Comparison of ENCODE assay signal across 18 cellular contexts in genomic region chr18:38450876-38451275, GRCh38.
DNase-seq lines count a peak whose midpoint lies in the region; ATAC-seq and TF ChIP-seq lines count a peak whose summit lies in the region.
"Had no signal": no experiment of that assay in that cellular context is flagged by ENCODE, and none has a peak within 500 bp of the region (broad histone marks: within the 10 kb centered on the region; RNA-seq: fewer than 3 reads in every experiment).

No MANE protein-coding gene starts in this region.

- no peak overlapping the region for H3K4me3 ChIP-seq in mesodermal cell (ENCODE audit: extremely low read depth, insufficient read depth, low read length, poor library complexity, severe bottlenecking)
- no peak overlapping the region for H3K4me3 ChIP-seq in testis
- no peak overlapping the region for H3K4me3 ChIP-seq in MM.1S (ENCODE audit: low read length)
- H3K4me3 ChIP-seq: MG63 had no signal

- H3F3A ChIP-seq in MM.1S (ENCODE audit: insufficient read depth, low read length), result no peaks in the 10 kb centered on the region

- no peaks in the 10 kb centered on the region for H3K9me2 ChIP-seq in MM.1S (replicated peaks; ENCODE audit: insufficient read depth, low read length)

- no peaks in the 10 kb centered on the region for H4K20me1 ChIP-seq in MM.1S (ENCODE audit: insufficient read depth, low read length)

- POLR2A ChIA-PET in CD4-positive, alpha-beta T cell (lab: Charles Lee), result no interaction called here

- no peaks in the 10 kb centered on the region for H3K9me3 ChIP-seq in mesodermal cell (ENCODE audit: control insufficient read depth, low read length)
- H3K9me3 ChIP-seq in testis, result no peaks in the 10 kb centered on the region
- H3K9me3 ChIP-seq in CD4-positive, alpha-beta T cell (ENCODE audit: control insufficient read depth, low read length), result no peaks in the 10 kb centered on the region
- no peaks in the 10 kb centered on the region for H3K9me3 ChIP-seq in MM.1S (replicated peaks; ENCODE audit: insufficient read depth, low read length)
- H3K9me3 ChIP-seq: BE2C, MG63 had no signal

- TF ChIP-seq CTCF in Calu3 (IDR thresholded peaks at IDR 0.05; ENCODE audit: unreplicated experiment) (no peak), brain (conservative IDR thresholded peaks at IDR 0.05) (no peak), testis (IDR thresholded peaks at IDR 0.05) (no peak), MM.1S (IDR thresholded peaks at IDR 0.05; ENCODE audit: low read length) (no peak)
- no peak for TF ChIP-seq CTCF in CD4-positive, alpha-beta T cell (IDR thresholded peaks at IDR 0.05)

- H3K4me3 Mint-ChIP-seq in Calu3 (ENCODE audit: low read depth, unreplicated experiment), result no peak overlapping the region
- H3K4me3 Mint-ChIP-seq in brain, result peak overlapping the region in 1 of 5 experiments; percentile 49
- H3K4me3 Mint-ChIP-seq in CD4-positive, alpha-beta T cell, result no peak overlapping the region

- no peaks in the 10 kb centered on the region for H3K79me2 ChIP-seq in MM.1S (ENCODE audit: low read length)

- DNase-seq in Calu3 (no peak), NCI-H82 treated with DMSO at 0.1 percent for 48 hours (lab: John Stamatoyannopoulos, UW; ENCODE audit: unreplicated experiment) (peak; percentile 77), testis (no peak), MM.1S (no peak), NCI-H187 (lab: John Stamatoyannopoulos, UW) (no peak)
- no peak for DNase-seq in CD4-positive, alpha-beta T cell
- DNase-seq: BE2C, DMS53, HCEC 1CT, MG63, NCI-H1105, NCI-H2029, NCI-H2171 treated with DMSO at 0.1 percent for 48 hours, NCI-H748 treated with DMSO at 0.1 percent for 48 hours, SHP77 had no signal

- peak overlapping the region; percentile 33 for H3K27ac Mint-ChIP-seq in Calu3 (ENCODE audit: unreplicated experiment)
- peak overlapping the region in 3 of 5 experiments; percentile 56 to 88 (median 86) for H3K27ac Mint-ChIP-seq in brain
- no peak overlapping the region for H3K27ac Mint-ChIP-seq in CD4-positive, alpha-beta T cell

- TF ChIP-seq POLR2A in testis (IDR thresholded peaks at IDR 0.05), result no peak

- CTCF ChIA-PET in Calu3 (lab: Charles Lee), result interaction anchor here (0.9 kb wide), 1 partner anchor 43 kb away, joined by 3 read pairs; no protein-coding TSS in a partner anchor
- CTCF ChIA-PET in CD4-positive, alpha-beta T cell (lab: Charles Lee), result no interaction called here

- H3K9ac ChIP-seq in MM.1S (ENCODE audit: low read length), result no peak overlapping the region

- no peaks in the 10 kb centered on the region for H3K36me3 ChIP-seq in mesodermal cell (ENCODE audit: control insufficient read depth, insufficient read depth, low read length)
- no peaks in the 10 kb centered on the region for H3K36me3 ChIP-seq in testis (ENCODE audit: low read depth, missing control alignments)
- H3K36me3 ChIP-seq in MM.1S (replicated peaks; ENCODE audit: insufficient read depth, low read length), result no peaks in the 10 kb centered on the region
- H3K36me3 ChIP-seq: BE2C, MG63 had no signal

- H3K4me1 Mint-ChIP-seq in Calu3 (ENCODE audit: low read depth, unreplicated experiment) (no peaks in the 10 kb centered on the region), brain (peaks cover 29% of the 10 kb centered on the region)
- no peaks in the 10 kb centered on the region for H3K4me1 Mint-ChIP-seq in CD4-positive, alpha-beta T cell (ENCODE audit: low read depth)

- BruUV-seq in Calu3 (replicated peaks; lab: Mats Ljungman, UMichigan), result no TSS peak

- no peak for ATAC-seq in CD4-positive, alpha-beta T cell (ENCODE audit: poor library complexity)
- ATAC-seq: SK-N-SH treated with all-trans-retinoic acid at 6 μM for 48 hours had no signal

- WGBS in mesodermal cell (ENCODE audit: insufficient coverage in 2 of 2), 2 experiments, result 42 to 44% methylated on average over 2 of the region's 4 CpGs
- 37 to 46% methylated on average over 4 of the region's 4 CpGs for WGBS in testis, 2 donors

- no peak overlapping the region for H3K4me2 ChIP-seq in MM.1S (ENCODE audit: low read depth, low read length)

- H3K36me3 Mint-ChIP-seq in Calu3 (ENCODE audit: insufficient read depth, unreplicated experiment) (no peaks in the 10 kb centered on the region), brain (no peaks in the 10 kb centered on the region)
- no peaks in the 10 kb centered on the region for H3K36me3 Mint-ChIP-seq in CD4-positive, alpha-beta T cell (ENCODE audit: low read depth)

- intact Hi-C loops in Calu3 (cut with micrococcal nuclease; ENCODE audit: unreplicated experiment), result no loop called here
- intact Hi-C loops in testis (cut with DNase I; ENCODE audit: low total_unique reads), result no loop called here
- intact Hi-C loops in CD4-positive, alpha-beta T cell (cut with DNase I, micrococcal nuclease), result no loop called here

- peak overlapping the region; percentile 3 for H3K27ac ChIP-seq in mesodermal cell (ENCODE audit: low read depth, low read length, severe bottlenecking)
- H3K27ac ChIP-seq in testis, result no peak overlapping the region
- no peak overlapping the region for H3K27ac ChIP-seq in CD4-positive, alpha-beta T cell (ENCODE audit: low read depth, low read length)
- no peak overlapping the region for H3K27ac ChIP-seq in MM.1S (ENCODE audit: low read length)

- H3K4me1 ChIP-seq in mesodermal cell (ENCODE audit: control insufficient read depth, insufficient read depth, low read length, poor library complexity, severe bottlenecking) (peaks cover 14% of the 10 kb centered on the region), testis (no peaks in the 10 kb centered on the region), MM.1S (ENCODE audit: low read length) (no peaks in the 10 kb centered on the region)
- H3K4me1 ChIP-seq: BE2C had no signal

- H3K27me3 ChIP-seq in testis (no peaks in the 10 kb centered on the region), MM.1S (replicated peaks; ENCODE audit: insufficient read depth, low read length) (no peaks in the 10 kb centered on the region)
- no peaks in the 10 kb centered on the region for H3K27me3 ChIP-seq in CD4-positive, alpha-beta T cell (ENCODE audit: control insufficient read depth, insufficient read depth, low read length)
- H3K27me3 ChIP-seq: BE2C, MG63 had no signal

- peaks cover 11% of the 10 kb centered on the region for H3K27me3 Mint-ChIP-seq in Calu3 (ENCODE audit: unreplicated experiment)
- peaks cover 7% of the 10 kb centered on the region for H3K27me3 Mint-ChIP-seq in brain
- H3K27me3 Mint-ChIP-seq in CD4-positive, alpha-beta T cell, result no peaks in the 10 kb centered on the region

- no peak overlapping the region for H2AFZ ChIP-seq in MM.1S (ENCODE audit: low read length)

- no peaks in the 10 kb centered on the region for H3K9me3 Mint-ChIP-seq in Calu3 (ENCODE audit: low read depth, unreplicated experiment)
- peaks cover 0 to 3% (median 0%) of the 10 kb centered on the region in 5 experiments for H3K9me3 Mint-ChIP-seq in brain
- H3K9me3 Mint-ChIP-seq in CD4-positive, alpha-beta T cell, result no peaks in the 10 kb centered on the region
